In the genomic region with DNA sequence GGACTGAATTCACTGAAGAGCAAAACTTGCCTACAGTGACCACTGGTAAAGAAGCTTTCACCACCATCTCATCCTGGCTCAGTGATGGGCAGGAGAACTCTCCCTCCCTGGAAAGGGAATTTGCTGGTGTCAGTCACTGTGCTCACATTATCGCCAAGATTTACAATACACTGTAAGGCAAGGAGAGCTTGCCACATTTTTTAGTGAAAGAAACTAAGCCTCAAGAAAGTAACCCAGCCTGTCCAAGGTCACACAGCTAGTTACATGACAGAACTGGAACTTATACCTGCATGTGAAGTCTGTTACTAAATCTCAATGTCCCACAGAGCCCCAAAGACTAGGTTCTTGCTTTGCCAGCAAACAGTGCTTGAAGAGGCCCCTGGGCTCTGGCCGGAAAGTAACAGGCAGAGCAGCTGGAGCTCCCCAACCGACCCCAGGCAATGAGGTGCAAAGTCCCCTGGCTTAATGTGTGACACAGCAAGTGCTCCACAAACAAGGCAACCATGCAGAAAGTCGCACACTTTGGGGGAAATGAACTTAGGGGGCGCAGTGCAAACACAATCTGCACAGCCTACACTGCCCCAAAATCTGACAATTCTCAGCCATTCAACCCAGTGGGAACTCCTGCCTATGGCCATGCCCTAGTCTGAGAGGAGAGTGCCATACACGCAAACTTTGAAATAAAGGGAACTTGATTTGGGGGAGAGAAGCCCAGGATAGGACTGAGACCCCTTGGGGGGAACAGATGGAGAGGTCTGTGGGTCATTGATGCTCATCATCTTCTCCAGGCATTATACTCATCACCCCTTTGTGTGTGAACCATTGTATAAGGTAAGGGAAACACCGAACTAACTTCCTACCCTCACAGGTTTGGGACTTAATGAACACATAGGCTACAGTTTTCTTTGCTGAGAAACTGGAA, we compare ENCODE assay signal across 8 cellular contexts. TPM values are rescaled to one million over a fixed set of nuclear protein-coding genes. Genes with fewer than 3 reads are reported as not detected.
DNase-seq lines count a peak whose midpoint lies in the region; ATAC-seq and TF ChIP-seq lines count a peak whose summit lies in the region.

No MANE protein-coding gene starts in this region.

- ATAC-seq in left colon = peak; percentile 17

- H3K4me1 ChIP-seq in adipocyte (ENCODE audit: control insufficient read depth, insufficient read depth, low read length) = peaks cover 51% of the 10 kb centered on the region
- H3K4me1 ChIP-seq in stomach smooth muscle (ENCODE audit: control insufficient read depth, insufficient read depth, low read length) = peaks cover 50% of the 10 kb centered on the region

- H3K9me3 ChIP-seq in adipocyte (ENCODE audit: control insufficient read depth, low read length) (no peaks in the 10 kb centered on the region), stomach smooth muscle (ENCODE audit: control insufficient read depth in 2 of 2, low read length in 2 of 2) (no peaks in the 10 kb centered on the region)

- no peak for TF ChIP-seq CTCF in Calu3 (IDR thresholded peaks at IDR 0.05; ENCODE audit: unreplicated experiment)

- H3K9me3 Mint-ChIP-seq in Calu3 (ENCODE audit: low read depth, unreplicated experiment) (no peaks in the 10 kb centered on the region), IgD-negative memory B cell (no peaks in the 10 kb centered on the region)

- BruUV-seq in Calu3 (replicated peaks; lab: Mats Ljungman, UMichigan) = TSS peak; percentile 51

- H3K9ac ChIP-seq in adipocyte (ENCODE audit: low read length) = peak overlapping the region; percentile 98
- H3K9ac ChIP-seq in stomach smooth muscle (ENCODE audit: low read length in 2 of 2) = peak overlapping the region; percentile 62 to 100

- peaks cover 34% of the 10 kb centered on the region for H3K36me3 ChIP-seq in adipocyte (ENCODE audit: control insufficient read depth, insufficient read depth, low read length, severe bottlenecking)
- peaks cover 4 to 17% of the 10 kb centered on the region in 2 donors for H3K36me3 ChIP-seq in stomach smooth muscle (ENCODE audit: control insufficient read depth in 2 of 2, insufficient read depth in 2 of 2, low read length in 2 of 2)

- H3K4me3 Mint-ChIP-seq in Calu3 (ENCODE audit: low read depth, unreplicated experiment) = peak overlapping the region; percentile 97
- peak overlapping the region; percentile 71 to 98 (median 92) for H3K4me3 Mint-ChIP-seq in IgD-negative memory B cell

- peaks cover 85% of the 10 kb centered on the region for H3K36me3 Mint-ChIP-seq in Calu3 (ENCODE audit: insufficient read depth, unreplicated experiment)
- H3K36me3 Mint-ChIP-seq in IgD-negative memory B cell = peaks cover 5% of the 10 kb centered on the region

- H3K4me1 Mint-ChIP-seq in Calu3 (ENCODE audit: low read depth, unreplicated experiment) (peaks cover 47% of the 10 kb centered on the region), IgD-negative memory B cell (peaks cover 52 to 58% (median 55%) of the 10 kb centered on the region in 3 donors)

- intact Hi-C loops in Calu3 (cut with micrococcal nuclease; ENCODE audit: unreplicated experiment) (loop anchor here (1.0 to 5.0 kb wide), 5 partner anchors 8 to 158 kb away; no protein-coding TSS in a partner anchor), left colon (cut with DNase I, micrococcal nuclease) (loop anchor here (5.0 to 10.0 kb wide), 2 partner anchors 56 to 58 kb away; no protein-coding TSS in a partner anchor)

- H3K27me3 Mint-ChIP-seq in Calu3 (ENCODE audit: unreplicated experiment) (no peaks in the 10 kb centered on the region), IgD-negative memory B cell (no peaks in the 10 kb centered on the region)

- H3K27ac Mint-ChIP-seq in Calu3 (ENCODE audit: unreplicated experiment) (peak overlapping the region; percentile 94), IgD-negative memory B cell (peak overlapping the region; percentile 46 to 91 (median 63))

- CTCF ChIA-PET in Calu3 (lab: Charles Lee) = interaction anchor here (0.6 to 9.5 kb wide), 15 partner anchors 15 to 393 kb away, joined by 3 to 205 read pairs (median 6); no protein-coding TSS in a partner anchor

- DNase-seq in Calu3 = no peak
- peak; percentile 32 for DNase-seq in adipocyte (ENCODE audit: low read depth)
- peak in 1 of 2 donors; percentile 46 for DNase-seq in left colon
- DNase-seq in kidney glomerular epithelial cell (lab: John Stamatoyannopoulos, UW) = no peak
- no peak for DNase-seq in SW 1271 (lab: John Stamatoyannopoulos, UW)
- DNase-seq in COR-L47 (lab: John Stamatoyannopoulos, UW) = no peak

- no peak overlapping the region for H3K27ac ChIP-seq in stomach smooth muscle (ENCODE audit: low read length)

- H3K27me3 ChIP-seq in adipocyte (replicated peaks; ENCODE audit: control insufficient read depth, insufficient read depth, low read length) (no peaks in the 10 kb centered on the region), stomach smooth muscle (ENCODE audit: control insufficient read depth in 1 of 2, insufficient read depth in 2 of 2, low read length in 2 of 2) (no peaks in the 10 kb centered on the region)

- H3K4me3 ChIP-seq in adipocyte (ENCODE audit: low read length) = peak overlapping the region; percentile 83
- H3K4me3 ChIP-seq in stomach smooth muscle (ENCODE audit: low read length in 2 of 2) = peak overlapping the region; percentile 92 to 96

RNA-seq across cellular contexts. Expression of a gene that starts 1.9 kb away (rescaled TPM):
- total RNA-seq in Calu3 (2022) (290 and 321 TPM in 2 replicates), left colon (10 to 100 TPM; 84.8 to 89.0 TPM)
- polyA plus RNA-seq in IgD-negative memory B cell = 9.8 TPM

RNA-seq across cellular contexts. Expression of a gene that starts 18.3 kb away (rescaled TPM):
- total RNA-seq in Calu3 (2022) = 157 and 179 TPM in 2 replicates
- 0.49 TPM for polyA plus RNA-seq in IgD-negative memory B cell
- total RNA-seq in left colon = 10 to 100 TPM in 1 of 2 donors, 1 to 10 TPM in 1; 7.4 to 15.8 TPM
